9 cellular contexts compared by ENCODE assay signal in genomic region chr18:23998811-23999210, GRCh38. TPM values are rescaled to one million over a fixed set of nuclear protein-coding genes. Genes with fewer than 3 reads are reported as not detected.
DNase-seq lines count a peak whose midpoint lies in the region; ATAC-seq and TF ChIP-seq lines count a peak whose summit lies in the region.
"Had no signal": no experiment of that assay in that cellular context is flagged by ENCODE, and none has a peak within 500 bp of the region (broad histone marks: within the 10 kb centered on the region; RNA-seq: fewer than 3 reads in every experiment).

No MANE protein-coding gene starts in this region.

- peaks cover 64% of the 10 kb centered on the region for H3K4me1 ChIP-seq in CD8-positive, alpha-beta memory T cell (ENCODE audit: insufficient read depth, low read length)
- peaks cover 7 to 9% of the 10 kb centered on the region in 2 experiments; a peak in 3 of 4 replicates for H3K4me1 ChIP-seq in SK-N-SH (ENCODE audit: control insufficient read depth in 1 of 2, insufficient read depth in 2 of 2, low read depth in 1 of 2, low read length in 1 of 2)

- H2AFZ ChIP-seq in SK-N-SH (ENCODE audit: low read depth) = no peak overlapping the region

- no peaks in the 10 kb centered on the region for H3K27me3 ChIP-seq in CD8-positive, alpha-beta memory T cell (ENCODE audit: insufficient read depth, low read length, poor library complexity, severe bottlenecking)
- H3K27me3 ChIP-seq in SK-N-SH (ENCODE audit: insufficient read depth) = no peaks in the 10 kb centered on the region

- H3K9me3 Mint-ChIP-seq in CD8-positive, alpha-beta memory T cell = no peaks in the 10 kb centered on the region

- POLR2A ChIA-PET in CD8-positive, alpha-beta memory T cell (lab: Charles Lee) = interaction anchor here (1.5 to 2.7 kb wide), 2 partner anchors 12 to 31 kb away, joined by 5 to 8 read pairs; no protein-coding TSS in a partner anchor
- POLR2A ChIA-PET in SK-N-SH (lab: Yijun Ruan, JAX) = interaction anchor here (0.8 kb wide), 1 partner anchor 16 kb away, joined by 3 read pairs; no protein-coding TSS in a partner anchor

- peaks cover 14% of the 10 kb centered on the region for H3F3A ChIP-seq in SK-N-SH (replicated peaks; ENCODE audit: insufficient read depth)

- H3K36me3 Mint-ChIP-seq in CD8-positive, alpha-beta memory T cell = peaks cover 0 to 26% (median 2%) of the 10 kb centered on the region in 3 donors

- H3K36me3 ChIP-seq in CD8-positive, alpha-beta memory T cell (ENCODE audit: insufficient read depth, low read length) = no peaks in the 10 kb centered on the region
- no peaks in the 10 kb centered on the region for H3K36me3 ChIP-seq in SK-N-SH (replicated peaks in 1 of 2; ENCODE audit: control insufficient read depth in 1 of 2, insufficient read depth in 2 of 2, low read length in 1 of 2)

- H3K79me2 ChIP-seq in SK-N-SH (ENCODE audit: insufficient read depth) = no peaks in the 10 kb centered on the region

- CTCF ChIA-PET in CD8-positive, alpha-beta memory T cell (lab: Charles Lee) = interaction anchor here (2.7 to 5.6 kb wide), 2 partner anchors 12 to 30 kb away, joined by 10 to 44 read pairs; no protein-coding TSS in a partner anchor
- CTCF ChIA-PET in SK-N-SH (lab: Yijun Ruan, JAX) = interaction anchor here (1.3 to 2.1 kb wide), 3 partner anchors 16 to 296 kb away, joined by 3 to 9 read pairs (median 4); partner anchors contain the start of gene TTC39C

- WGBS in SK-N-SH (ENCODE audit: low lambda C conversion rate) = 39% methylated on average over 4 of the region's 4 CpGs

- no peak overlapping the region for H3K4me3 ChIP-seq in CD8-positive, alpha-beta memory T cell (ENCODE audit: low read length)
- no peak overlapping the region for H3K4me3 ChIP-seq in SK-N-SH (ENCODE audit: low read depth in 2 of 2, low read length in 1 of 2)

- no peak for TF ChIP-seq CTCF in SK-N-SH (IDR thresholded peaks at IDR 0.05)
- no peak for TF ChIP-seq CTCF in GM10266 (IDR thresholded peaks at IDR 0.05; ENCODE audit: control insufficient read depth, insufficient read depth, low read depth, missing control alignments)
- no peak for TF ChIP-seq CTCF in GM20000 (IDR thresholded peaks at IDR 0.05; ENCODE audit: extremely low read depth, missing control alignments)

- no peaks in the 10 kb centered on the region for H4K20me1 ChIP-seq in SK-N-SH (ENCODE audit: insufficient read depth)

- no peak overlapping the region for H3K27ac ChIP-seq in CD8-positive, alpha-beta memory T cell (ENCODE audit: low read depth, low read length)
- H3K27ac ChIP-seq in SK-N-SH (ENCODE audit: low read depth in 2 of 2, low read length in 1 of 2) = no peak overlapping the region

- H3K9ac ChIP-seq in SK-N-SH = no peak overlapping the region

- no peak for TF ChIP-seq RAD21 in SK-N-SH (IDR thresholded peaks at IDR 0.05; ENCODE audit: low read length)

- peak; percentile 92 for ATAC-seq in esophagus mucosa

- no peaks in the 10 kb centered on the region for H3K9me2 ChIP-seq in SK-N-SH

- H3K4me3 Mint-ChIP-seq in CD8-positive, alpha-beta memory T cell = peak overlapping the region in 5 of 7 donors; percentile 13 to 70 (median 57)

- no peak for DNase-seq in CD8-positive, alpha-beta memory T cell
- DNase-seq in NCI-H1048 (lab: John Stamatoyannopoulos, UW) = peak; percentile 63
- peak; percentile 100 for DNase-seq in NCI-H69 (lab: John Stamatoyannopoulos, UW)
- no peak for DNase-seq in germinal center (ENCODE audit: low spot score)
- DNase-seq in SK-N-SH = no peak
- DNase-seq in GM10266 (ENCODE audit: extremely low spot score) = no peak
- DNase-seq in GM20000 (ENCODE audit: low spot score) = no peak
- DNase-seq: T-helper 2 cell had no signal

- H3K4me1 Mint-ChIP-seq in CD8-positive, alpha-beta memory T cell = peaks cover 77 to 95% (median 89%) of the 10 kb centered on the region in 3 donors

- peak overlapping the region; percentile 85 to 97 (median 95) for H3K27ac Mint-ChIP-seq in CD8-positive, alpha-beta memory T cell

- no peak for TF ChIP-seq EP300 in SK-N-SH (IDR thresholded peaks at IDR 0.05; ENCODE audit: borderline replicate concordance in 1 of 2, low read depth in 1 of 2, low read length in 1 of 2)

- H3K27me3 Mint-ChIP-seq in CD8-positive, alpha-beta memory T cell = no peaks in the 10 kb centered on the region

- no peaks in the 10 kb centered on the region for H3K9me3 ChIP-seq in CD8-positive, alpha-beta memory T cell (ENCODE audit: low read length)
- H3K9me3 ChIP-seq in SK-N-SH = no peaks in the 10 kb centered on the region

- H3K4me2 ChIP-seq in SK-N-SH = no peak overlapping the region

TF ChIP-seq in SK-N-SH, 30 proteins besides CTCF, POLR2A, EP300 and RAD21:
- TF ChIP-seq MXI1 (IDR thresholded peaks at IDR 0.05; ENCODE audit: low read depth, low read length) (no peak), USF2 (IDR thresholded peaks at IDR 0.05; ENCODE audit: borderline replicate concordance, low read depth, low read length) (no peak), USF1 (IDR thresholded peaks at IDR 0.05; ENCODE audit: borderline replicate concordance, low read depth) (no peak), FOSL2 (IDR thresholded peaks at IDR 0.05; ENCODE audit: borderline replicate concordance, low read depth) (no peak), NRF1 (IDR thresholded peaks at IDR 0.05; ENCODE audit: low read depth, low read length) (no peak), NFIC (IDR thresholded peaks at IDR 0.05; ENCODE audit: borderline replicate concordance) (no peak), ELF1 (IDR thresholded peaks at IDR 0.05) (no peak)

RNA-seq across cellular contexts. Expression of gene TTC39C, which starts 15.7 kb away (rescaled TPM):
- 10 to 100 TPM; 57.4 to 59.5 TPM for total RNA-seq in CD8-positive, alpha-beta memory T cell
- 80.2 TPM for polyA plus RNA-seq in CD8-positive, alpha-beta memory T cell
- total RNA-seq in esophagus mucosa = 24.6 TPM
- polyA plus RNA-seq in SK-N-SH (2012; rRNA removed) = 8.6 and 9.8 TPM in 2 replicates
- polyA plus RNA-seq in SK-N-SH (2012; cell fraction: cytosol; rRNA removed) = 10.4 and 13.6 TPM in 2 replicates
- polyA plus RNA-seq in SK-N-SH (2012; cell fraction: nucleus; rRNA removed) = 14.1 and 16.2 TPM in 2 replicates

Comparison
In these comparisons a context has a peak if more than half of its experiments do, and no peak if none do; other contexts are left out.
1. DNase-seq: peak in NCI-H1048 (single experiment) and NCI-H69 (single experiment); none in CD8-positive, alpha-beta memory T cell (0 of 5), germinal center (single experiment), SK-N-SH (single experiment), GM10266 (single experiment) and GM20000 (single experiment).